ENCODE assay signal across 1 cellular context in the genomic region with DNA sequence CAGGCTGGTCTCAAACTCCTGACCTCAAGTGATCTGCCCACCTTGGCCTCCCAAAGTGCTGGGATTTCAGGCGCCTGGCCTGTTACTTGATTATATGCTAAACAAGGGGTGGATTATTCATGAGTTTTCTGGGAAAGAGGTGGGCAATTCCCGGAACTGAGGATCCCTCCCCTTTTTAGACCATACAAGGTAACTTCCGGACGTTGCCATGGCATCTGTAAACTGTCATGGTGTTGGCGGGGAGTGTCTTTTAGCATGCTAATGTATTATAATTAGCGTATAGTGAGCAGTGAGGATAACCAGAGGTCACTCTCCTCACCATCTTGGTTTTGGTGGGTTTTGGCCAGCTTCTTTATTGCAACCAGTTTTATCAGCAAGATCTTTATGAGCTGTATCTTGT.
TF ChIP-seq lines count a peak whose summit lies in the region.

No MANE protein-coding gene starts in this region.

TF ChIP-seq in H1, 55 proteins besides CTCF, POLR2A, EP300 and RAD21:
- peak; percentile 74; the same call in 1 of the 2 replicates for TF ChIP-seq SRF (IDR thresholded peaks at IDR 0.05; ENCODE audit: low read depth, low read length)
